In the genomic region with DNA sequence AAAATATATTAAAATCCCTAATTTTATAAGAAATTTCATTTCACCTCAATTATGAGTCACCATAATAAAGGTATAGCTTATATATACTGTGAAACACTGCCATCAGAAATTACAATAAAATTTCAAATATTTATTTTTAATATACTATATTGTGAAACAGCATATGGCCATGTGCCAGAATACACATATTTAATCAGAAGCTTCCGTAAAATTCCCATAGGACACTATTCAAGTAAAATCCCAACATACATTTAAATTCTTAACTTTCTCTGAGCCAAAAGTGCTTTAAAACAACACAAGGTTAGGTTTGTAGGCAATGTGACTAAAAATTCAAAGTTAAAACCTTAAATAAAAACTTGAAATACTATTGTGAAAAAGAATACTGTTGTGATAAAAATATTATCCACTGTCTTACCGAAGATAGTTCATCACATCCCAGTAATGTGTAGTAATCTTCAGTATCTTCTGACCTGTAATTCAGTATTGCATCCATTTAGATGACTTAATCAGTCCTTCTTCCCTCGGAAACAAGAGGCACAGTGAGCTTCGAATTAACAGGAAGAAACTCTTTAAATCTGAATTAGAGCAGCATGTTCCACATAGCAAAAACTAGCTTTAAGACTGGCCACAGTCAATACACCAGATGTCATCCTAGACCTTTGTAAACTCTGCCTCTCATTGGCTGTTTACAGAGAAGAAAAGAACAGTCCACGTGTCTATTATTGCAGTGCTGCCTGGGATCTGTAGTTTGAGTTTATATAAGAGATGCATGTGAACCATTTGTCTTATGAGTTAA, we compare ENCODE assay signal across 1 cellular context.
TF ChIP-seq lines count a peak whose summit lies in the region.

Gene DNAJC12 (minus strand): TSS at position 670 of the 796 bp plus-strand sequence. CDS start 177 bp downstream, at position 493.

TF ChIP-seq in HEK293, 187 proteins besides CTCF, POLR2A, EP300 and RAD21 (continued from another document and continues in another):
- TF ChIP-seq IKZF3 (tag by site-specific recombination; IDR thresholded peaks at IDR 0.05) = peak; percentile 36; the same call in 1 of the 2 replicates
- no peak for TF ChIP-seq ZFP3 (tag by site-specific recombination; IDR thresholded peaks at IDR 0.05; ENCODE audit: low read depth)
- TF ChIP-seq, protein P1, sequence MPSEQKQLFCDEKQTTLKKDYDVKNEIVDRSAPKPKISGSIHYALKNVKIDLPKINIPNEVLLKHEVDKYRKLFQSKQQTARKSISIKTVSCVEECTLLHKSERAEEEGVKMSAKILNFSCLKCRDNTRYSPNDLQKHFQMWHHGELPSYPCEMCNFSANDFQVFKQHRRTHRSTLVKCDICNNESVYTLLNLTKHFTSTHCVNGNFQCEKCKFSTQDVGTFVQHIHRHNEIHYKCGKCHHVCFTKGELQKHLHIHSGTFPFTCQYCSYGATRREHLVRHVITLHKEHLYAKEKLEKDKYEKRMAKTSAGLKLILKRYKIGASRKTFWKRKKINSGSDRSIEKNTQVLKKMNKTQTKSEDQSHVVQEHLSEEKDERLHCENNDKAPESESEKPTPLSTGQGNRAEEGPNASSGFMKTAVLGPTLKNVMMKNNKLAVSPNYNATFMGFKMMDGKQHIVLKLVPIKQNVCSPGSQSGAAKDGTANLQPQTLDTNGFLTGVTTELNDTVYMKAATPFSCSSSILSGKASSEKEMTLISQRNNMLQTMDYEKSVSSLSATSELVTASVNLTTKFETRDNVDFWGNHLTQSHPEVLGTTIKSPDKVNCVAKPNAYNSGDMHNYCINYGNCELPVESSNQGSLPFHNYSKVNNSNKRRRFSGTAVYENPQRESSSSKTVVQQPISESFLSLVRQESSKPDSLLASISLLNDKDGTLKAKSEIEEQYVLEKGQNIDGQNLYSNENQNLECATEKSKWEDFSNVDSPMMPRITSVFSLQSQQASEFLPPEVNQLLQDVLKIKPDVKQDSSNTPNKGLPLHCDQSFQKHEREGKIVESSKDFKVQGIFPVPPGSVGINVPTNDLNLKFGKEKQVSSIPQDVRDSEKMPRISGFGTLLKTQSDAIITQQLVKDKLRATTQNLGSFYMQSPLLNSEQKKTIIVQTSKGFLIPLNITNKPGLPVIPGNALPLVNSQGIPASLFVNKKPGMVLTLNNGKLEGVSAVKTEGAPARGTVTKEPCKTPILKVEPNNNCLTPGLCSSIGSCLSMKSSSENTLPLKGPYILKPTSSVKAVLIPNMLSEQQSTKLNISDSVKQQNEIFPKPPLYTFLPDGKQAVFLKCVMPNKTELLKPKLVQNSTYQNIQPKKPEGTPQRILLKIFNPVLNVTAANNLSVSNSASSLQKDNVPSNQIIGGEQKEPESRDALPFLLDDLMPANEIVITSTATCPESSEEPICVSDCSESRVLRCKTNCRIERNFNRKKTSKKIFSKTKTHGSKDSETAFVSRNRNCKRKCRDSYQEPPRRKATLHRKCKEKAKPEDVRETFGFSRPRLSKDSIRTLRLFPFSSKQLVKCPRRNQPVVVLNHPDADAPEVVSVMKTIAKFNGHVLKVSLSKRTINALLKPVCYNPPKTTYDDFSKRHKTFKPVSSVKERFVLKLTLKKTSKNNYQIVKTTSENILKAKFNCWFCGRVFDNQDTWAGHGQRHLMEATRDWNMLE (tag by site-specific recombination; conservative IDR thresholded peaks at IDR 0.05; ENCODE audit: low read depth) = no peak
- peak; percentile 40; the same call in 1 of the 2 replicates for TF ChIP-seq SP7 (tag by site-specific recombination; IDR thresholded peaks at IDR 0.05)
- TF ChIP-seq BCL6B (tag by site-specific recombination; IDR thresholded peaks at IDR 0.05) = no peak
- no peak for TF ChIP-seq ZNF175 (tag by site-specific recombination; IDR thresholded peaks at IDR 0.05)
- peak; percentile 44 for TF ChIP-seq ZNF366 (tag by site-specific recombination; conservative IDR thresholded peaks at IDR 0.05)
- no peak for TF ChIP-seq BCL11A (tag by site-specific recombination; IDR thresholded peaks at IDR 0.05; ENCODE audit: low read depth)
- TF ChIP-seq ZNF692 (tag by site-specific recombination; IDR thresholded peaks at IDR 0.05) = peak; percentile 91
- no peak for TF ChIP-seq RBAK (tag by site-specific recombination; IDR thresholded peaks at IDR 0.05)
- no peak for TF ChIP-seq ZNF174 (tag by site-specific recombination; IDR thresholded peaks at IDR 0.05)
- peak; percentile 11; the same call in 1 of the 2 replicates for TF ChIP-seq ZNF394 (tag by site-specific recombination; IDR thresholded peaks at IDR 0.05; ENCODE audit: borderline replicate concordance)
- no peak for TF ChIP-seq ZNF670 (tag by site-specific recombination; IDR thresholded peaks at IDR 0.05; ENCODE audit: low read depth)
- TF ChIP-seq, protein P2, sequence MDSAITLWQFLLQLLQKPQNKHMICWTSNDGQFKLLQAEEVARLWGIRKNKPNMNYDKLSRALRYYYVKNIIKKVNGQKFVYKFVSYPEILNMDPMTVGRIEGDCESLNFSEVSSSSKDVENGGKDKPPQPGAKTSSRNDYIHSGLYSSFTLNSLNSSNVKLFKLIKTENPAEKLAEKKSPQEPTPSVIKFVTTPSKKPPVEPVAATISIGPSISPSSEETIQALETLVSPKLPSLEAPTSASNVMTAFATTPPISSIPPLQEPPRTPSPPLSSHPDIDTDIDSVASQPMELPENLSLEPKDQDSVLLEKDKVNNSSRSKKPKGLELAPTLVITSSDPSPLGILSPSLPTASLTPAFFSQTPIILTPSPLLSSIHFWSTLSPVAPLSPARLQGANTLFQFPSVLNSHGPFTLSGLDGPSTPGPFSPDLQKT (IDR thresholded peaks at IDR 0.05; ENCODE audit: borderline replicate concordance, low read depth, low read length) = no peak
- TF ChIP-seq, protein P3, sequence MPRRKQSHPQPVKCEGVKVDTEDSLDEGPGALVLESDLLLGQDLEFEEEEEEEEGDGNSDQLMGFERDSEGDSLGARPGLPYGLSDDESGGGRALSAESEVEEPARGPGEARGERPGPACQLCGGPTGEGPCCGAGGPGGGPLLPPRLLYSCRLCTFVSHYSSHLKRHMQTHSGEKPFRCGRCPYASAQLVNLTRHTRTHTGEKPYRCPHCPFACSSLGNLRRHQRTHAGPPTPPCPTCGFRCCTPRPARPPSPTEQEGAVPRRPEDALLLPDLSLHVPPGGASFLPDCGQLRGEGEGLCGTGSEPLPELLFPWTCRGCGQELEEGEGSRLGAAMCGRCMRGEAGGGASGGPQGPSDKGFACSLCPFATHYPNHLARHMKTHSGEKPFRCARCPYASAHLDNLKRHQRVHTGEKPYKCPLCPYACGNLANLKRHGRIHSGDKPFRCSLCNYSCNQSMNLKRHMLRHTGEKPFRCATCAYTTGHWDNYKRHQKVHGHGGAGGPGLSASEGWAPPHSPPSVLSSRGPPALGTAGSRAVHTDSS (tag by site-specific recombination; IDR thresholded peaks at IDR 0.05) = no peak
- 0 out of 2 replicates have a peak, but pooled peaks have one; percentile 22 for TF ChIP-seq ATF2 (tag by site-specific recombination; IDR thresholded peaks at IDR 0.05; ENCODE audit: low read depth)
- no peak for TF ChIP-seq ZNF202 (tag by site-specific recombination; IDR thresholded peaks at IDR 0.05; ENCODE audit: borderline replicate concordance)
- no peak for TF ChIP-seq ZNF248 (tag by site-specific recombination; IDR thresholded peaks at IDR 0.05)
- no peak for TF ChIP-seq ZNF544 (tag by site-specific recombination; IDR thresholded peaks at IDR 0.05)
- TF ChIP-seq ZNF610 (tag by site-specific recombination; IDR thresholded peaks at IDR 0.05; ENCODE audit: borderline replicate concordance) = no peak
- no peak for TF ChIP-seq KLF17 (tag by site-specific recombination; IDR thresholded peaks at IDR 0.05)
- no peak for TF ChIP-seq ZNF148 (tag by site-specific recombination; IDR thresholded peaks at IDR 0.05; ENCODE audit: borderline replicate concordance)
- TF ChIP-seq ZNF184 (tag by site-specific recombination; IDR thresholded peaks at IDR 0.05) = no peak
- TF ChIP-seq ZNF2 (tag by site-specific recombination; IDR thresholded peaks at IDR 0.05) = 0 out of 2 replicates have a peak, but pooled peaks have one; percentile 26
- no peak for TF ChIP-seq PATZ1 (tag by site-specific recombination; IDR thresholded peaks at IDR 0.05)
- TF ChIP-seq, protein P4, sequence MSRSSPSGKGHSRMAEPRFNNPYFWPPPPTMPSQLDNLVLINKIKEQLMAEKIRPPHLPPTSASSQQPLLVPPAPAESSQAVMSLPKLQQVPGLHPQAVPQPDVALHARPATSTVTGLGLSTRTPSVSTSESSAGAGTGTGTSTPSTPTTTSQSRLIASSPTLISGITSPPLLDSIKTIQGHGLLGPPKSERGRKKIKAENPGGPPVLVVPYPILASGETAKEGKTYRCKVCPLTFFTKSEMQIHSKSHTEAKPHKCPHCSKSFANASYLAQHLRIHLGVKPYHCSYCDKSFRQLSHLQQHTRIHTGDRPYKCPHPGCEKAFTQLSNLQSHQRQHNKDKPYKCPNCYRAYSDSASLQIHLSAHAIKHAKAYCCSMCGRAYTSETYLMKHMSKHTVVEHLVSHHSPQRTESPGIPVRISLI (tag by site-specific recombination; IDR thresholded peaks at IDR 0.05) = peak; percentile 55; the same call in 1 of the 2 replicates
- no peak for TF ChIP-seq ZBTB26 (tag by site-specific recombination; optimal IDR thresholded peaks at IDR 0.05)
- TF ChIP-seq ZNF16 (tag by site-specific recombination; IDR thresholded peaks at IDR 0.05; ENCODE audit: low read depth) = no peak
